In genomic region chrX:10106801-10107200, GRCh38 we compare ENCODE assay signal across 1 cellular context.
TF ChIP-seq lines count a peak whose summit lies in the region.

No MANE protein-coding gene starts in this region.

TF ChIP-seq in WTC11, 78 proteins besides CTCF, POLR2A, EP300 and RAD21 (continued from another document):
- TF ChIP-seq, protein P1, sequence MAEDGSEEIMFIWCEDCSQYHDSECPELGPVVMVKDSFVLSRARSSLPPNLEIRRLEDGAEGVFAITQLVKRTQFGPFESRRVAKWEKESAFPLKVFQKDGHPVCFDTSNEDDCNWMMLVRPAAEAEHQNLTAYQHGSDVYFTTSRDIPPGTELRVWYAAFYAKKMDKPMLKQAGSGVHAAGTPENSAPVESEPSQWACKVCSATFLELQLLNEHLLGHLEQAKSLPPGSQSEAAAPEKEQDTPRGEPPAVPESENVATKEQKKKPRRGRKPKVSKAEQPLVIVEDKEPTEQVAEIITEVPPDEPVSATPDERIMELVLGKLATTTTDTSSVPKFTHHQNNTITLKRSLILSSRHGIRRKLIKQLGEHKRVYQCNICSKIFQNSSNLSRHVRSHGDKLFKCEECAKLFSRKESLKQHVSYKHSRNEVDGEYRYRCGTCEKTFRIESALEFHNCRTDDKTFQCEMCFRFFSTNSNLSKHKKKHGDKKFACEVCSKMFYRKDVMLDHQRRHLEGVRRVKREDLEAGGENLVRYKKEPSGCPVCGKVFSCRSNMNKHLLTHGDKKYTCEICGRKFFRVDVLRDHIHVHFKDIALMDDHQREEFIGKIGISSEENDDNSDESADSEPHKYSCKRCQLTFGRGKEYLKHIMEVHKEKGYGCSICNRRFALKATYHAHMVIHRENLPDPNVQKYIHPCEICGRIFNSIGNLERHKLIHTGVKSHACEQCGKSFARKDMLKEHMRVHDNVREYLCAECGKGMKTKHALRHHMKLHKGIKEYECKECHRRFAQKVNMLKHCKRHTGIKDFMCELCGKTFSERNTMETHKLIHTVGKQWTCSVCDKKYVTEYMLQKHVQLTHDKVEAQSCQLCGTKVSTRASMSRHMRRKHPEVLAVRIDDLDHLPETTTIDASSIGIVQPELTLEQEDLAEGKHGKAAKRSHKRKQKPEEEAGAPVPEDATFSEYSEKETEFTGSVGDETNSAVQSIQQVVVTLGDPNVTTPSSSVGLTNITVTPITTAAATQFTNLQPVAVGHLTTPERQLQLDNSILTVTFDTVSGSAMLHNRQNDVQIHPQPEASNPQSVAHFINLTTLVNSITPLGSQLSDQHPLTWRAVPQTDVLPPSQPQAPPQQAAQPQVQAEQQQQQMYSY (CRISPR knock-in tag; IDR thresholded peaks at IDR 0.05): no peak
- no peak for TF ChIP-seq NR3C1 (CRISPR knock-in tag; conservative IDR thresholded peaks at IDR 0.05; ENCODE audit: low read depth)
- no peak for TF ChIP-seq ETV6 (CRISPR knock-in tag; IDR thresholded peaks at IDR 0.05)
TF ChIP-seq in WTC11: peak in this region for 0.
